In genomic region chr1:37472281-37472680, GRCh38 we compare ENCODE assay signal across 1 cellular context.
TF ChIP-seq lines count a peak whose summit lies in the region.

No MANE protein-coding gene starts in this region.

TF ChIP-seq in SK-N-SH, 30 proteins besides CTCF, POLR2A, EP300 and RAD21 (continued from another document):
- TF ChIP-seq PBX3 (IDR thresholded peaks at IDR 0.05): no peak
- TF ChIP-seq SMC3 (IDR thresholded peaks at IDR 0.05; ENCODE audit: low read depth, low read length): no peak
- TF ChIP-seq MEF2A (IDR thresholded peaks at IDR 0.05; ENCODE audit: borderline replicate concordance, low read depth): no peak
- no peak for TF ChIP-seq GABPA (IDR thresholded peaks at IDR 0.05; ENCODE audit: low read depth)
- TF ChIP-seq RCOR1 (IDR thresholded peaks at IDR 0.05; ENCODE audit: low read length): no peak
- no peak for TF ChIP-seq GATA2 (CRISPR knock-in tag; IDR thresholded peaks at IDR 0.05)
- no peak for TF ChIP-seq RFX5 (IDR thresholded peaks at IDR 0.05; ENCODE audit: low read length)
- TF ChIP-seq MXI1 (IDR thresholded peaks at IDR 0.05; ENCODE audit: low read depth, low read length): no peak
- no peak for TF ChIP-seq TEAD4 (IDR thresholded peaks at IDR 0.05; ENCODE audit: borderline replicate concordance, insufficient read depth)
- no peak for TF ChIP-seq FOSL2 (IDR thresholded peaks at IDR 0.05; ENCODE audit: borderline replicate concordance, low read depth)
- no peak for TF ChIP-seq USF1 (IDR thresholded peaks at IDR 0.05; ENCODE audit: borderline replicate concordance, low read depth)
